Comparison of ENCODE assay signal across 27 cellular contexts in genomic region chr5:135444881-135445280, GRCh38. TPM values are rescaled to one million over a fixed set of nuclear protein-coding genes. Genes with fewer than 3 reads are reported as not detected.
DNase-seq lines count a peak whose midpoint lies in the region; ATAC-seq and TF ChIP-seq lines count a peak whose summit lies in the region.
"Had no signal": no experiment of that assay in that cellular context is flagged by ENCODE, and none has a peak within 500 bp of the region (broad histone marks: within the 10 kb centered on the region; RNA-seq: fewer than 3 reads in every experiment).

No MANE protein-coding gene starts in this region.

- H3K36me3 ChIP-seq in DND-41 (ENCODE audit: insufficient read depth, low read length) (no peaks in the 10 kb centered on the region), neural progenitor cell (no peaks in the 10 kb centered on the region)

- H4K20me1 ChIP-seq in DND-41 (ENCODE audit: insufficient read depth, low read length) (no peaks in the 10 kb centered on the region), neural progenitor cell (ENCODE audit: low read depth) (no peaks in the 10 kb centered on the region)

- peak overlapping the region; percentile 85 for H3K27ac Mint-ChIP-seq in dendritic cell treated with granulocyte-macrophage colony-stimulating factor and Interleukin-4, amounts not matched to agents 40 ng/mL and 50 ng/mL, for 4 days
- peak overlapping the region in 2 of 3 experiments; percentile 65 to 77 for H3K27ac Mint-ChIP-seq in nephron
- no peak overlapping the region for H3K27ac Mint-ChIP-seq in neural progenitor cell
- H3K27ac Mint-ChIP-seq: CD8-positive, alpha-beta memory T cell had no signal

- TF ChIP-seq CTCF in DND-41 (IDR thresholded peaks at IDR 0.05; ENCODE audit: borderline replicate concordance, extremely low read depth, low read length, poor library complexity, severe bottlenecking) (no peak), nephron (IDR thresholded peaks at IDR 0.05; ENCODE audit: unreplicated experiment in 3 of 3) (no peak), neural progenitor cell (IDR thresholded peaks at IDR 0.05) (no peak)

- peak; percentile 33 for DNase-seq in activated CD8-positive, alpha-beta memory T cell treated with anti-CD3 and anti-CD28 coated beads for 24 hours
- no peak for DNase-seq in activated CD8-positive, alpha-beta memory T cell treated with anti-CD3 and anti-CD28 coated beads, Interleukin-2, amount 50 U/mL, for 4 hours
- DNase-seq in DND-41 = no peak
- no peak for DNase-seq in neural progenitor cell (ENCODE audit: low spot score)
- no peak for DNase-seq in NCI-H1105 (lab: John Stamatoyannopoulos, UW)
- DNase-seq: ACHN; Calu3; CD8-positive, alpha-beta memory T cell; DMS153; KG1; NCI-H1694 treated with DMSO at 0.1 percent for 48 hours; NCI-H2081 treated with DMSO at 0.1 percent for 48 hours; NCI-H2171 treated with DMSO at 0.1 percent for 48 hours; NCI-H526; Right ventricle myocardium superior had no signal

- H3K27me3 ChIP-seq in DND-41 (ENCODE audit: insufficient read depth, low read length, poor library complexity) (peaks cover 17% of the 10 kb centered on the region), neural progenitor cell (no peaks in the 10 kb centered on the region)

- H2AFZ ChIP-seq in DND-41 (ENCODE audit: low read depth, low read length) = no peak overlapping the region
- H2AFZ ChIP-seq in neural progenitor cell (replicated peaks) = no peak overlapping the region

- H3K27ac ChIP-seq in DND-41 (ENCODE audit: low read length) (no peak overlapping the region), neural progenitor cell (no peak overlapping the region)
- H3K27ac ChIP-seq: 22Rv1, C4-2B, HL-60 had no signal

- H3K4me3 ChIP-seq in DND-41 (ENCODE audit: low read depth in 1 of 2, low read length in 2 of 2) (no peak overlapping the region), neural progenitor cell (no peak overlapping the region)

- H3K4me2 ChIP-seq in DND-41 (ENCODE audit: insufficient read depth, low read length) (no peak overlapping the region), neural progenitor cell (no peak overlapping the region)

- H3K9me3 Mint-ChIP-seq in dendritic cell treated with granulocyte-macrophage colony-stimulating factor and Interleukin-4, amounts not matched to agents 40 ng/mL and 50 ng/mL, for 4 days = no peaks in the 10 kb centered on the region
- no peaks in the 10 kb centered on the region for H3K9me3 Mint-ChIP-seq in nephron
- no peaks in the 10 kb centered on the region for H3K9me3 Mint-ChIP-seq in neural progenitor cell
- H3K9me3 Mint-ChIP-seq: CD8-positive, alpha-beta memory T cell had no signal

- no peak overlapping the region for H3K9ac ChIP-seq in DND-41 (ENCODE audit: low read depth, low read length)
- H3K9ac ChIP-seq in neural progenitor cell = no peak overlapping the region

- peaks cover 3% of the 10 kb centered on the region for H3F3A ChIP-seq in neural progenitor cell (ENCODE audit: low read depth)

- peaks cover 95% of the 10 kb centered on the region for H3K4me1 Mint-ChIP-seq in dendritic cell treated with granulocyte-macrophage colony-stimulating factor and Interleukin-4, amounts not matched to agents 40 ng/mL and 50 ng/mL, for 4 days (ENCODE audit: low read depth)
- H3K4me1 Mint-ChIP-seq in nephron (peaks cover 62% of the 10 kb centered on the region), neural progenitor cell (peaks cover 41% of the 10 kb centered on the region)
- H3K4me1 Mint-ChIP-seq: CD8-positive, alpha-beta memory T cell had no signal

- intact Hi-C loops in dendritic cell treated with granulocyte-macrophage colony-stimulating factor and Interleukin-4, amounts not matched to agents 40 ng/mL and 50 ng/mL, for 4 days (cut with micrococcal nuclease) = no loop called here

- H3K9me3 ChIP-seq in DND-41 (ENCODE audit: insufficient read depth, low read length, severe bottlenecking) (no peaks in the 10 kb centered on the region), neural progenitor cell (ENCODE audit: low read depth) (no peaks in the 10 kb centered on the region)

- peak; percentile 62; the same call in 2 of the 3 replicates for ATAC-seq in DND-41 (ENCODE audit: insufficient read depth, low read depth)
- no peak for ATAC-seq in HG03139 (IDR thresholded peaks at IDR 0.05; ENCODE audit: unreplicated experiment)
- ATAC-seq: HCT116 had no signal

- H3K4me3 Mint-ChIP-seq in dendritic cell treated with granulocyte-macrophage colony-stimulating factor and Interleukin-4, amounts not matched to agents 40 ng/mL and 50 ng/mL, for 4 days = peak overlapping the region; percentile 34
- H3K4me3 Mint-ChIP-seq in nephron (no peak overlapping the region), neural progenitor cell (no peak overlapping the region)
- H3K4me3 Mint-ChIP-seq: CD8-positive, alpha-beta memory T cell had no signal

- H3K4me1 ChIP-seq in DND-41 (ENCODE audit: insufficient read depth, low read length) (no peaks in the 10 kb centered on the region), neural progenitor cell (peaks cover 23% of the 10 kb centered on the region)

- H3K79me2 ChIP-seq in DND-41 (ENCODE audit: insufficient read depth, low read length) = no peaks in the 10 kb centered on the region
- no peaks in the 10 kb centered on the region for H3K79me2 ChIP-seq in neural progenitor cell (ENCODE audit: low read depth)

- H3K27me3 Mint-ChIP-seq in dendritic cell treated with granulocyte-macrophage colony-stimulating factor and Interleukin-4, amounts not matched to agents 40 ng/mL and 50 ng/mL, for 4 days = no peaks in the 10 kb centered on the region
- H3K27me3 Mint-ChIP-seq in nephron (ENCODE audit: low read depth) = peaks cover 18% of the 10 kb centered on the region
- peaks cover 17% of the 10 kb centered on the region for H3K27me3 Mint-ChIP-seq in neural progenitor cell (ENCODE audit: insufficient read depth, low read depth)

- peaks cover 52% of the 10 kb centered on the region for H3K36me3 Mint-ChIP-seq in dendritic cell treated with granulocyte-macrophage colony-stimulating factor and Interleukin-4, amounts not matched to agents 40 ng/mL and 50 ng/mL, for 4 days (ENCODE audit: low read depth)
- H3K36me3 Mint-ChIP-seq in nephron (ENCODE audit: low read depth) (no peaks in the 10 kb centered on the region), neural progenitor cell (no peaks in the 10 kb centered on the region)
- H3K36me3 Mint-ChIP-seq: CD8-positive, alpha-beta memory T cell had no signal

RNA-seq across cellular contexts. Expression of gene DCANP1, which starts 2.3 kb away (rescaled TPM):
- total RNA-seq in neural progenitor cell (ENCODE audit: low replicate concordance) = not detected in 2 replicates
- total RNA-seq: Calu3; CD8-positive, alpha-beta memory T cell; Daoy; H1; HT1080; OCI-LY7; Right ventricle myocardium superior; SK-MEL-5 had no signal

RNA-seq across cellular contexts. Expression of gene TIFAB, which starts 7.3 kb away (rescaled TPM):
- total RNA-seq in neural progenitor cell (ENCODE audit: low replicate concordance) = not detected in 2 replicates
- total RNA-seq: Calu3; CD8-positive, alpha-beta memory T cell; Daoy; H1; HT1080; OCI-LY7; Right ventricle myocardium superior; SK-MEL-5 had no signal

RNA-seq across cellular contexts. Expression of gene MACROH2A1, which starts 45.9 kb away (rescaled TPM):
- total RNA-seq in neural progenitor cell (ENCODE audit: low replicate concordance) = 179 and 227 TPM in 2 replicates
